ENCODE assay signal across 8 cellular contexts in the genomic region with DNA sequence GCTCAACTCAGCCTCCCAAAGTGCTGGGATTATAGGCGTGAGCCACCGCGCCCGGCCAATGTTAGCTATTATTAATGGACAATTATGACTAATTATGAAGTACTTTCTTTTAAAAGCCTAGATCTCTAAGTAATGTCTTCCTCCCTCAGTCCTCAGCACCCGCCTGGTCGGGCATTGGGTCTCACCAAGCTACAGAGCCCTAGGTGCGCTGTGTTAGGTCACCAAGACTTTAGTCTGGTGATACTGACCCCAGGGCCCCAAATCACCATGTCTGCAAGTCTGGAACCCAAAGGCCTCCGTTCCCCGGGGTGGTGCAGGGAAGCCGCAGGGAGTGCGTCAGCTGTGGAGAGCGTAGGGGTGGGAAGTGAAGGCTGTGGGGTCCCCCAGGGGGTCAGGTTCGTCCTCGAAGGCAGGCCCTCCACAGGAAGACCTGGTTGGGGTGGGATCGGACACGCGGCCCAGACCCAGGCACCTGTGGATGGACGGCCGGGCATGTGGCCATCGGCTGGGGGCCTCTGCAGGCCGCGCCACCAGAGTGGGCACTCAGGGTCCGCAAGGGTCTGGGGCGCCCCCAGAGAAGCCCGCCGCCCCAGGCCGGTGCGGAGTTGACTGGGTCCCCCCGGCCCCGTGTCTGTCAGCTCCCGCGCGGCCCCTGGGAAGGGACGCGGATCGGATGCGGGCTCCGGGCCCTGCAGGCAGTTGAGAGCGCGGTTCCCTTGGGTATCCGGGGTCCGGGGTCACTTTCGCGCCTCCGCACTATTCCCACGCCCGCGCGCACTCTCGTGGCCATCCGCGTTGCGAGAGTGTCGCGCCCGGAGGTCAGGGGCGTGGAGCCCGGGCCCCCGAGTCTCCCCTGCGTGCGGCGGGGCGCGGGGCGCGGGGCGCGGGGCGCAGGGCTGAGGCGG. TPM values are rescaled to one million over a fixed set of nuclear protein-coding genes. Genes with fewer than 3 reads are reported as not detected.
DNase-seq lines count a peak whose midpoint lies in the region; ATAC-seq and TF ChIP-seq lines count a peak whose summit lies in the region.

No MANE protein-coding gene starts in this region.

- CTCF ChIA-PET in RWPE1 (lab: Yijun Ruan, JAX): no interaction called here

- POLR2A ChIA-PET in RWPE1 (lab: Yijun Ruan, JAX; ENCODE audit: low non-redundant PET): no interaction called here

- no peak overlapping the region for H3K27ac Mint-ChIP-seq in osteocyte (ENCODE audit: unreplicated experiment)

- peaks cover 28% of the 10 kb centered on the region for H3K4me1 Mint-ChIP-seq in osteocyte (ENCODE audit: unreplicated experiment)

- H3K4me3 Mint-ChIP-seq in osteocyte (ENCODE audit: unreplicated experiment): peak overlapping the region; percentile 76

- no peaks in the 10 kb centered on the region for H3K9me3 Mint-ChIP-seq in osteocyte (ENCODE audit: unreplicated experiment)

- no peaks in the 10 kb centered on the region for H3K36me3 Mint-ChIP-seq in osteocyte (ENCODE audit: unreplicated experiment)

- peak overlapping the region; percentile 99 for H3K27ac ChIP-seq in RWPE1

- H3K4me3 ChIP-seq in fibroblast of mammary gland (ENCODE audit: control insufficient read depth, low read depth, low read length): peak overlapping the region; percentile 86

- no peaks in the 10 kb centered on the region for H3K27me3 Mint-ChIP-seq in osteocyte (ENCODE audit: unreplicated experiment)

- no peak for ATAC-seq in HG03520 (IDR thresholded peaks at IDR 0.05; ENCODE audit: unreplicated experiment)
- no peak for ATAC-seq in HG03159 (IDR thresholded peaks at IDR 0.05; ENCODE audit: unreplicated experiment)

- TF ChIP-seq CTCF in RWPE1 (conservative IDR thresholded peaks at IDR 0.05; ENCODE audit: low read depth) (no peak), fibroblast of mammary gland (conservative IDR thresholded peaks at IDR 0.05; ENCODE audit: control insufficient read depth, insufficient read depth, low read depth, low read length) (no peak), osteocyte (IDR thresholded peaks at IDR 0.05) (no peak)

- DNase-seq in COLO668 (lab: John Stamatoyannopoulos, UW; ENCODE audit: unreplicated experiment) (peak; percentile 69), RWPE1 (ENCODE audit: low spot score) (no peak), fibroblast of mammary gland (ENCODE audit: low read depth) (no peak), osteocyte (ENCODE audit: extremely low spot score, unreplicated experiment) (no peak), SIG-M5 (lab: John Stamatoyannopoulos, UW) (no peak), HPDE6-E6E7 (ENCODE audit: extremely low spot score) (no peak)

RNA-seq across cellular contexts. Expression of a gene that starts 0.7 kb away (rescaled TPM):
- 96.7 and 106 TPM in 2 replicates for total RNA-seq in osteocyte

RNA-seq across cellular contexts. Expression of a gene that starts 57.9 kb away (rescaled TPM):
- total RNA-seq in osteocyte: 59.1 and 65.3 TPM in 2 replicates

RNA-seq across cellular contexts. Expression of a gene that starts 58.9 kb away (rescaled TPM):
- total RNA-seq in osteocyte: 26.0 and 26.5 TPM in 2 replicates

RNA-seq across cellular contexts. Expression of a gene that starts 58.9 kb away (rescaled TPM):
- 3.4 and 3.7 TPM in 2 replicates for total RNA-seq in osteocyte
